ENCODE assay signal across 23 cellular contexts in genomic region chr6:166440729-166441128, GRCh38.
"Had no signal": no experiment of that assay in that cellular context is flagged by ENCODE, and none has a peak within 500 bp of the region (broad histone marks: within the 10 kb centered on the region; RNA-seq: fewer than 3 reads in every experiment).

No MANE protein-coding gene starts in this region.

- H3K4me2 ChIP-seq: KMS-11 had no signal

- H3K27ac ChIP-seq: KMS-11, RWPE1, SJSA1, SK-N-MC had no signal

- H3K4me3 ChIP-seq: SJSA1, SK-N-MC had no signal

- FAIRE-seq: HepG2 had no signal

- H3K4me1 ChIP-seq: SJSA1 had no signal

- ATAC-seq: Right ventricle myocardium inferior had no signal

- H3K9me3 ChIP-seq: SJSA1 had no signal

- H3K36me3 ChIP-seq: SJSA1 had no signal

- H3K27me3 ChIP-seq: SJSA1 had no signal

- H3K9ac ChIP-seq: KMS-11 had no signal

- DNase-seq: IMR-90, Kasumi-1, NCI-H1092, NCI-H1105 treated with DMSO at 0.1 percent for 48 hours, NCI-H1417 treated with DMSO at 0.1 percent for 48 hours, NCI-H146, NCI-H1694 treated with DMSO at 0.1 percent for 48 hours, NCI-H2029, NCI-H2081 treated with DMSO at 0.1 percent for 48 hours, NCI-H2171, NCI-H226, NCI-H446, NCI-H510A, NCI-H524 treated with DMSO at 0.1 percent for 48 hours, NCI-H69, NCI-H774, SHP77 treated with DMSO at 0.1 percent for 48 hours had no signal
